ENCODE assay signal across 8 cellular contexts in genomic region chr20:40689100-40689942, GRCh38. TPM values are rescaled to one million over a fixed set of nuclear protein-coding genes. Genes with fewer than 3 reads are reported as not detected.
DNase-seq lines count a peak whose midpoint lies in the region; ATAC-seq and TF ChIP-seq lines count a peak whose summit lies in the region.

Gene MAFB (minus strand): TSS chr20:40689236. CDS start chr20:40688850, 386 bp downstream.

- peak within 1 kb of the TSS; percentile 36 for H3K4me3 ChIP-seq in NB4 (ENCODE audit: low read depth, low read length)
- H3K4me3 ChIP-seq in mesenchymal stem cell (ENCODE audit: insufficient read depth in 1 of 2, low read depth in 1 of 2, low read length in 2 of 2), result peak within 1 kb of the TSS; percentile 54 to 87

- peak within 1 kb of the TSS; percentile 12 for H2BK120ac ChIP-seq in mesenchymal stem cell (ENCODE audit: low read depth, low read length)

- H3K18ac ChIP-seq in mesenchymal stem cell (ENCODE audit: low read depth in 1 of 2, low read length in 2 of 2), result peak within 1 kb of the TSS; percentile 64 to 86

- peak within 1 kb of the TSS in 1 of 2 experiments; percentile 94 for H3K14ac ChIP-seq in mesenchymal stem cell (ENCODE audit: low read length in 2 of 2)

- peak; percentile 66 for DNase-seq in DMS 273 treated with DMSO at 0.1 percent for 48 hours (lab: John Stamatoyannopoulos, UW)
- peak; percentile 77 for DNase-seq in NB4 (ENCODE audit: low read depth)
- peak; percentile 87 for DNase-seq in endothelial cell (ENCODE audit: low spot score)
- peak; percentile 93 for DNase-seq in mesenchymal stem cell
- peak; percentile 17 for DNase-seq in stimulated activated CD8-positive, alpha-beta memory T cell treated with anti-CD3 and anti-CD28 coated beads, Interleukin-15, amount 100 ng/mL, for 24 hours (ENCODE audit: low read depth)
- DNase-seq in NK-92 (lab: John Stamatoyannopoulos, UW; ENCODE audit: unreplicated experiment), result no peak

- H3K9ac ChIP-seq in mesenchymal stem cell (ENCODE audit: low read length), result peak within 1 kb of the TSS; percentile 92

- peaks cover 35 to 82% of the 10 kb centered on the region in 2 experiments for H3K27me3 ChIP-seq in mesenchymal stem cell (ENCODE audit: control insufficient read depth in 1 of 2, insufficient read depth in 1 of 2, low read length in 2 of 2)

- no peaks in the 10 kb centered on the region for H3K9me3 ChIP-seq in mesenchymal stem cell (ENCODE audit: control insufficient read depth, low read length)

- H3K27ac Mint-ChIP-seq in endothelial cell (ENCODE audit: unreplicated experiment), result peak within 1 kb of the TSS; percentile 70

- H3K4me1 ChIP-seq in mesenchymal stem cell (ENCODE audit: control insufficient read depth, insufficient read depth, low read depth, low read length), result peaks cover 30% of the 10 kb centered on the region

- peak within 1 kb of the TSS; percentile 47 for H4K91ac ChIP-seq in mesenchymal stem cell (ENCODE audit: low read length)

- peak within 1 kb of the TSS; percentile 62 for H2AFZ ChIP-seq in mesenchymal stem cell (ENCODE audit: low read depth, low read length)

- H2AK5ac ChIP-seq in mesenchymal stem cell (ENCODE audit: low read length, severe bottlenecking), result no peak within 1 kb of the TSS

- ATAC-seq in GM21528 (IDR thresholded peaks at IDR 0.05; ENCODE audit: low FRiP score, unreplicated experiment), result peak; percentile 48

- H3K27me3 Mint-ChIP-seq in endothelial cell (ENCODE audit: unreplicated experiment), result peaks cover 32% of the 10 kb centered on the region

- H2BK5ac ChIP-seq in mesenchymal stem cell (ENCODE audit: low read depth, low read length, poor library complexity, severe bottlenecking), result no peak within 1 kb of the TSS

- H2BK15ac ChIP-seq in mesenchymal stem cell (ENCODE audit: low read depth, poor library complexity, severe bottlenecking), result peak within 1 kb of the TSS; percentile 44

- no peaks in the 10 kb centered on the region for H3K79me1 ChIP-seq in mesenchymal stem cell (replicated peaks; ENCODE audit: low read length, poor library complexity, severe bottlenecking)

- peak within 1 kb of the TSS in 1 of 2 experiments; percentile 81 for H3K23ac ChIP-seq in mesenchymal stem cell (ENCODE audit: low read length in 2 of 2)

- no peaks in the 10 kb centered on the region for H3K36me3 Mint-ChIP-seq in endothelial cell (ENCODE audit: low read depth, unreplicated experiment)

- TF ChIP-seq POLR2A in NB4 (IDR thresholded peaks at IDR 0.05; ENCODE audit: extremely low read depth, insufficient read length), result peak; percentile 59

- peak within 1 kb of the TSS; percentile 81 for H3K4me2 ChIP-seq in mesenchymal stem cell (ENCODE audit: low read length, poor library complexity, severe bottlenecking)

- H3K4ac ChIP-seq in mesenchymal stem cell (ENCODE audit: low read depth in 1 of 2, low read length in 2 of 2), result peak within 1 kb of the TSS in 1 of 2 experiments; percentile 54

- H3K4me1 Mint-ChIP-seq in endothelial cell (ENCODE audit: unreplicated experiment), result peaks cover 16% of the 10 kb centered on the region

- H3K4me3 Mint-ChIP-seq in endothelial cell (ENCODE audit: unreplicated experiment), result peak within 1 kb of the TSS; percentile 90

- peak within 1 kb of the TSS; percentile 99 for H3K27ac ChIP-seq in VCaP
- H3K27ac ChIP-seq in mesenchymal stem cell (ENCODE audit: low read length, poor library complexity, severe bottlenecking), result no peak within 1 kb of the TSS

- H4K8ac ChIP-seq in mesenchymal stem cell (ENCODE audit: low read length), result peak within 1 kb of the TSS; percentile 52

- TF ChIP-seq CTCF in NB4 (IDR thresholded peaks at IDR 0.05; ENCODE audit: low read depth, low read length) (no peak), VCaP (conservative IDR thresholded peaks at IDR 0.05) (no peak), endothelial cell (IDR thresholded peaks at IDR 0.05; ENCODE audit: unreplicated experiment) (no peak)

- peak within 1 kb of the TSS in 1 of 2 experiments; percentile 88 for H2BK12ac ChIP-seq in mesenchymal stem cell (ENCODE audit: low read length in 2 of 2)

- no peaks in the 10 kb centered on the region for H3K9me3 Mint-ChIP-seq in endothelial cell (ENCODE audit: unreplicated experiment)

- under 1% methylated on average over 66 of the region's 85 CpGs for WGBS in mesenchymal stem cell

- peaks cover 3 to 18% of the 10 kb centered on the region in 2 experiments for H3K36me3 ChIP-seq in mesenchymal stem cell (ENCODE audit: control insufficient read depth in 1 of 2, insufficient read depth in 2 of 2, low read depth in 1 of 2, low read length in 2 of 2)

RNA-seq across cellular contexts. Expression of gene MAFB, which starts in this region (rescaled TPM):
- total RNA-seq in endothelial cell (ENCODE audit: unreplicated experiment), result 2.1 TPM
- polyA plus RNA-seq in mesenchymal stem cell (2013, experiment 1 of 2), result 3.1 TPM
- polyA plus RNA-seq in mesenchymal stem cell (2013, experiment 2 of 2), result 3.2 TPM
